In genomic region chr6:27893059-27893835, GRCh38 we compare ENCODE assay signal across 8 cellular contexts. TPM values are rescaled to one million over a fixed set of nuclear protein-coding genes. Genes with fewer than 3 reads are reported as not detected.
DNase-seq lines count a peak whose midpoint lies in the region; ATAC-seq and TF ChIP-seq lines count a peak whose summit lies in the region.

No MANE protein-coding gene starts in this region.

- H3K9me3 ChIP-seq in BE2C, result no peaks in the 10 kb centered on the region
- H3K9me3 ChIP-seq in liver (ENCODE audit: control insufficient read depth in 4 of 4, low read length in 3 of 4), result peaks cover 0 to 12% (median 0%) of the 10 kb centered on the region in 4 donors

- H3K27ac ChIP-seq in liver (ENCODE audit: low read depth in 1 of 2, low read length in 2 of 2), result peak overlapping the region; percentile 88 to 92

- POLR2A ChIA-PET in activated CD4-positive, alpha-beta T cell treated with anti-CD3 and anti-CD28 coated beads for 36 hours (lab: Charles Lee), result interaction anchor here (0.5 to 10.2 kb wide), 33 partner anchors 9 to 1873 kb away, joined by 3 to 775 read pairs (median 4); a partner anchor contains a TSS

- H3K36me3 ChIP-seq in BE2C (no peaks in the 10 kb centered on the region), liver (ENCODE audit: control insufficient read depth in 4 of 4, insufficient read depth in 3 of 4, low read depth in 1 of 4, low read length in 3 of 4) (no peaks in the 10 kb centered on the region)

- peak; percentile 93 for DNase-seq in BE2C
- peak; percentile 43 for DNase-seq in GM19238 (ENCODE audit: insufficient read length, low spot score)
- DNase-seq in NCI-H510A treated with DMSO at 0.1 percent for 48 hours (lab: John Stamatoyannopoulos, UW), result peak; percentile 98
- peak; percentile 94 for DNase-seq in activated CD4-positive, alpha-beta T cell treated with anti-CD3 and anti-CD28 coated beads for 36 hours
- peak; percentile 97 for DNase-seq in dermis blood vessel endothelial cell
- DNase-seq in stimulated activated CD4-positive, alpha-beta T cell treated with anti-CD3 and anti-CD28 coated beads, Interleukin-4, amount 100 ng/mL, for 24 hours, result peak; percentile 86

- TF ChIP-seq RAD21 in liver (IDR thresholded peaks at IDR 0.05), result peak; percentile 16 to 28

- TF ChIP-seq CTCF in BE2C (IDR thresholded peaks at IDR 0.05; ENCODE audit: low read depth, low read length) (no peak), liver (IDR thresholded peaks at IDR 0.05; ENCODE audit: low read depth, low read length, missing input control) (no peak)

- no peaks in the 10 kb centered on the region for H3K9me3 Mint-ChIP-seq in activated CD4-positive, alpha-beta T cell treated with anti-CD3 and anti-CD28 coated beads for 36 hours (ENCODE audit: low read depth)

- no peaks in the 10 kb centered on the region for H3K27me3 ChIP-seq in BE2C
- H3K27me3 ChIP-seq in liver (ENCODE audit: control insufficient read depth in 4 of 4, insufficient read depth in 4 of 4, low read length in 3 of 4), result no peaks in the 10 kb centered on the region

- no peaks in the 10 kb centered on the region; the same call in 1 of the 2 replicates for H3K4me1 ChIP-seq in BE2C
- H3K4me1 ChIP-seq in liver (ENCODE audit: control insufficient read depth in 4 of 4, insufficient read depth in 4 of 4, low read length in 3 of 4), result peaks cover 3 to 38% (median 18%) of the 10 kb centered on the region in 4 donors

- CTCF ChIA-PET in activated CD4-positive, alpha-beta T cell treated with anti-CD3 and anti-CD28 coated beads for 36 hours (lab: Charles Lee), result interaction anchor here (0.6 to 6.2 kb wide), 11 partner anchors 19 to 945 kb away, joined by 3 to 60 read pairs (median 6); a partner anchor contains a TSS

- H3K9ac ChIP-seq in liver (ENCODE audit: low read depth in 1 of 2, low read length in 2 of 2), result peak overlapping the region; percentile 56 to 76

- peak; percentile 57 for ATAC-seq in HG03439 (IDR thresholded peaks at IDR 0.05; ENCODE audit: unreplicated experiment)
- peak; percentile 64 for ATAC-seq in activated CD4-positive, alpha-beta T cell treated with anti-CD3 and anti-CD28 coated beads for 36 hours

- peaks cover 3% of the 10 kb centered on the region for H3K36me3 Mint-ChIP-seq in activated CD4-positive, alpha-beta T cell treated with anti-CD3 and anti-CD28 coated beads for 36 hours (ENCODE audit: low read depth)

- no peak overlapping the region for H3K27ac Mint-ChIP-seq in activated CD4-positive, alpha-beta T cell treated with anti-CD3 and anti-CD28 coated beads for 36 hours

- H3K4me3 Mint-ChIP-seq in activated CD4-positive, alpha-beta T cell treated with anti-CD3 and anti-CD28 coated beads for 36 hours, result no peak overlapping the region

- peak overlapping the region; percentile 90 for H3K4me3 ChIP-seq in BE2C (ENCODE audit: low read depth, low read length)
- peak overlapping the region; percentile 60 to 91 (median 89) for H3K4me3 ChIP-seq in liver (ENCODE audit: low read depth in 1 of 3, low read length in 3 of 3)

- under 1% methylated on average over 41 of the region's 41 CpGs for WGBS in liver

- intact Hi-C loops in activated CD4-positive, alpha-beta T cell treated with anti-CD3 and anti-CD28 coated beads for 36 hours (cut with DNase I, micrococcal nuclease), result loop anchor here (1.0 to 10.0 kb wide), 16 partner anchors 21 to 1851 kb away; partner anchors contain the start of gene ZNF184 (in 1 of the 2)

- H3K27me3 Mint-ChIP-seq in activated CD4-positive, alpha-beta T cell treated with anti-CD3 and anti-CD28 coated beads for 36 hours, result no peaks in the 10 kb centered on the region

- H3K4me1 Mint-ChIP-seq in activated CD4-positive, alpha-beta T cell treated with anti-CD3 and anti-CD28 coated beads for 36 hours, result peaks cover 31% of the 10 kb centered on the region

TF ChIP-seq in liver, 16 proteins besides CTCF, POLR2A, EP300 and RAD21:
- TF ChIP-seq FOXA2 (IDR thresholded peaks at IDR 0.05), result peak; percentile 23
- TF ChIP-seq FOXA1 (IDR thresholded peaks at IDR 0.05), result no peak
- TF ChIP-seq YY1 (IDR thresholded peaks at IDR 0.05), result peak; percentile 86
- TF ChIP-seq SP1 (IDR thresholded peaks at IDR 0.05), result peak; percentile 77
- TF ChIP-seq GABPA (IDR thresholded peaks at IDR 0.05 in 1 of 2, conservative IDR thresholded peaks at IDR 0.05 in 1 of 2), result peak in 1 of 2 donors; percentile 39
- TF ChIP-seq EGR1 (IDR thresholded peaks at IDR 0.05; ENCODE audit: low read depth in 2 of 2), result no peak
- TF ChIP-seq, protein P1, sequence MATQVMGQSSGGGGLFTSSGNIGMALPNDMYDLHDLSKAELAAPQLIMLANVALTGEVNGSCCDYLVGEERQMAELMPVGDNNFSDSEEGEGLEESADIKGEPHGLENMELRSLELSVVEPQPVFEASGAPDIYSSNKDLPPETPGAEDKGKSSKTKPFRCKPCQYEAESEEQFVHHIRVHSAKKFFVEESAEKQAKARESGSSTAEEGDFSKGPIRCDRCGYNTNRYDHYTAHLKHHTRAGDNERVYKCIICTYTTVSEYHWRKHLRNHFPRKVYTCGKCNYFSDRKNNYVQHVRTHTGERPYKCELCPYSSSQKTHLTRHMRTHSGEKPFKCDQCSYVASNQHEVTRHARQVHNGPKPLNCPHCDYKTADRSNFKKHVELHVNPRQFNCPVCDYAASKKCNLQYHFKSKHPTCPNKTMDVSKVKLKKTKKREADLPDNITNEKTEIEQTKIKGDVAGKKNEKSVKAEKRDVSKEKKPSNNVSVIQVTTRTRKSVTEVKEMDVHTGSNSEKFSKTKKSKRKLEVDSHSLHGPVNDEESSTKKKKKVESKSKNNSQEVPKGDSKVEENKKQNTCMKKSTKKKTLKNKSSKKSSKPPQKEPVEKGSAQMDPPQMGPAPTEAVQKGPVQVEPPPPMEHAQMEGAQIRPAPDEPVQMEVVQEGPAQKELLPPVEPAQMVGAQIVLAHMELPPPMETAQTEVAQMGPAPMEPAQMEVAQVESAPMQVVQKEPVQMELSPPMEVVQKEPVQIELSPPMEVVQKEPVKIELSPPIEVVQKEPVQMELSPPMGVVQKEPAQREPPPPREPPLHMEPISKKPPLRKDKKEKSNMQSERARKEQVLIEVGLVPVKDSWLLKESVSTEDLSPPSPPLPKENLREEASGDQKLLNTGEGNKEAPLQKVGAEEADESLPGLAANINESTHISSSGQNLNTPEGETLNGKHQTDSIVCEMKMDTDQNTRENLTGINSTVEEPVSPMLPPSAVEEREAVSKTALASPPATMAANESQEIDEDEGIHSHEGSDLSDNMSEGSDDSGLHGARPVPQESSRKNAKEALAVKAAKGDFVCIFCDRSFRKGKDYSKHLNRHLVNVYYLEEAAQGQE (IDR thresholded peaks at IDR 0.05), result peak; percentile 95
- peak; percentile 99 for TF ChIP-seq TAF1 (conservative IDR thresholded peaks at IDR 0.05)
- peak in 1 of 2 donors; percentile 28 for TF ChIP-seq RXRA (IDR thresholded peaks at IDR 0.05)
- TF ChIP-seq HNF4G (IDR thresholded peaks at IDR 0.05), result peak; percentile 13

RNA-seq across cellular contexts. Expression of gene OR2B2, which starts 18.9 kb away (rescaled TPM):
- polyA plus RNA-seq in BE2C (2012; ENCODE audit: insufficient read depth, insufficient read length, low read depth), result not detected
- total RNA-seq in activated CD4-positive, alpha-beta T cell treated with anti-CD3 and anti-CD28 coated beads for 36 hours, result not detected
- total RNA-seq in dermis blood vessel endothelial cell (not detected in 2 replicates), liver (not detected)
- polyA plus RNA-seq in liver, result not detected

Comparison
In these comparisons a context has a peak if more than half of its experiments do, and no peak if none do; other contexts are left out.
1. Peak in every context shown above with its lines: DNase-seq, ATAC-seq, H3K4me3 ChIP-seq and H3K27ac ChIP-seq.
2. DNase-seq: peak in every context shown above with its lines; median percentile 98 in NCI-H510A treated with DMSO at 0.1 percent for 48 hours; 97 in dermis blood vessel endothelial cell; 94 in activated CD4-positive, alpha-beta T cell treated with anti-CD3 and anti-CD28 coated beads for 36 hours; 93 in BE2C; 86 in stimulated activated CD4-positive, alpha-beta T cell treated with anti-CD3 and anti-CD28 coated beads, Interleukin-4, amount 100 ng/mL, for 24 hours; 43 in GM19238.